23 cellular contexts compared by ENCODE assay signal in the genomic region with DNA sequence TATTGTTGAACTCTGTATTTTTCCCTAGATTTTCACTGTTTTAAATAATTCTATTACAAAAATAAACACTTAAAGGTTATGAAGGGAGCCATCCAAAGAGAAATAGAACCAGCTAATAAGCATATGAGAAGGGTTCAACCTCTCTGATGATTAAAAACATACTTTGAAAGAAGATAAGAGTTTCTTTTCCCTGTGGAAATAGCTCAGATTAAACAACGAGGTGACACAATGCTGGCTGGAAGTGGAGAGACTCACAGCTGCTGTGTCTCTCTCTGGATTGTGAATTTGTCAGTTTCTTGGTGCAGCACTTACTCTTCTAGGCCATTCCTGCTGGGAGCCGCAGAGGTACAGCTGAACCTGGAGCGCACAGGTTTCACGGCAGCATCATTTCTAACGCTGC. TPM values are rescaled to one million over a fixed set of nuclear protein-coding genes. Genes with fewer than 3 reads are reported as not detected.
A peak's percentile ranks its signal among the peaks of the same experiment; 100 is the strongest.
DNase-seq lines count a peak whose midpoint lies in the region; ATAC-seq and TF ChIP-seq lines count a peak whose summit lies in the region.
"Had no signal": no experiment of that assay in that cellular context is flagged by ENCODE, and none has a peak within 500 bp of the region (broad histone marks: within the 10 kb centered on the region; RNA-seq: fewer than 3 reads in every experiment).

No MANE protein-coding gene starts in this region.

- DNase-seq in activated CD8-positive, alpha-beta memory T cell treated with anti-CD3 and anti-CD28 coated beads, Interleukin-2, amount 10 ng/mL, durations not matched to agents 7 days and 5 days = no peak
- DNase-seq in activated CD8-positive, alpha-beta memory T cell treated with anti-CD3 and anti-CD28 coated beads, Interleukin-2, amount 50 U/mL, for 4 hours = no peak
- no peak for DNase-seq in mesothelial cell of epicardium (ENCODE audit: low spot score in 2 of 2, unreplicated experiment in 2 of 2)
- peak; percentile 6 to 24 for DNase-seq in aorta
- DNase-seq in NCI-H1694 (lab: John Stamatoyannopoulos, UW) = no peak
- DNase-seq in activated naive CD4-positive, alpha-beta T cell (lab: John Stamatoyannopoulos, UW) = no peak
- DNase-seq in T-helper 17 cell = no peak
- DNase-seq: activated naive CD4-positive, alpha-beta T cell treated with anti-CD3 and anti-CD28 coated beads, Interleukin-2, amount 50 U/mL, for 16 hours; activated T-cell treated with anti-CD3 and anti-CD28 coated beads, Interleukin-2, amount 50 U/mL, for 48 hours; effector memory CD4-positive, alpha-beta T cell; hippocampal formation; KG1; mammary epithelial cell; NCI-H2029 treated with DMSO at 0.1 percent for 48 hours; NCI-H446; NK-92 treated with Interleukin-12 subunit alpha and Interleukin-12 subunit beta, amount 100 ng/mL, for 24 hours; stimulated activated CD4-positive, alpha-beta T cell treated with anti-CD3 and anti-CD28 coated beads, Interleukin-1b, Interleukin-23, amount 100 ng/mL, for 48 hours; stimulated activated naive B cell treated with anti-CD40 and anti-IgM and Interleukin-4, amounts not matched to agents 10 μg/mL and 1 μg/mL and 100 μg/mL, for 72 hours; T-helper 9 cell; thyroid gland had no signal

- H3K27ac Mint-ChIP-seq in activated CD8-positive, alpha-beta memory T cell treated with anti-CD3 and anti-CD28 coated beads, Interleukin-2, amount 10 ng/mL, durations not matched to agents 7 days and 5 days = no peak overlapping the region
- H3K27ac Mint-ChIP-seq in mesothelial cell of epicardium (peak overlapping the region; percentile 48), T-helper 17 cell (no peak overlapping the region)
- H3K27ac Mint-ChIP-seq: stimulated activated naive B cell treated with anti-CD40 and anti-IgM and Interleukin-4, amounts not matched to agents 10 μg/mL and 1 μg/mL and 100 μg/mL, for 72 hours had no signal

- no peak overlapping the region for H3K4me3 ChIP-seq in gastroesophageal sphincter
- no peak overlapping the region for H3K4me3 ChIP-seq in aorta (ENCODE audit: low read length in 2 of 2)
- H3K4me3 ChIP-seq: thyroid gland had no signal

- CTCF ChIA-PET in activated CD8-positive, alpha-beta memory T cell treated with anti-CD3 and anti-CD28 coated beads, Interleukin-2, amount 10 ng/mL, durations not matched to agents 7 days and 5 days (lab: Charles Lee) = no interaction called here

- H3K4me3 Mint-ChIP-seq in activated CD8-positive, alpha-beta memory T cell treated with anti-CD3 and anti-CD28 coated beads, Interleukin-2, amount 10 ng/mL, durations not matched to agents 7 days and 5 days = peak overlapping the region; percentile 55
- H3K4me3 Mint-ChIP-seq in mesothelial cell of epicardium (no peak overlapping the region), T-helper 17 cell (no peak overlapping the region)
- H3K4me3 Mint-ChIP-seq: stimulated activated naive B cell treated with anti-CD40 and anti-IgM and Interleukin-4, amounts not matched to agents 10 μg/mL and 1 μg/mL and 100 μg/mL, for 72 hours had no signal

- H3K4me1 Mint-ChIP-seq in activated CD8-positive, alpha-beta memory T cell treated with anti-CD3 and anti-CD28 coated beads, Interleukin-2, amount 10 ng/mL, durations not matched to agents 7 days and 5 days = peaks cover 4% of the 10 kb centered on the region
- peaks cover 28% of the 10 kb centered on the region for H3K4me1 Mint-ChIP-seq in mesothelial cell of epicardium
- peaks cover 2% of the 10 kb centered on the region for H3K4me1 Mint-ChIP-seq in T-helper 17 cell
- H3K4me1 Mint-ChIP-seq: stimulated activated naive B cell treated with anti-CD40 and anti-IgM and Interleukin-4, amounts not matched to agents 10 μg/mL and 1 μg/mL and 100 μg/mL, for 72 hours had no signal

- H3K27ac ChIP-seq in gastroesophageal sphincter (peak overlapping the region in 2 of 4 donors; percentile 50 to 51), aorta (ENCODE audit: low read depth in 1 of 2, low read length in 2 of 2) (no peak overlapping the region)
- H3K27ac ChIP-seq: 22Rv1, thyroid gland had no signal

- TF ChIP-seq CTCF in gastroesophageal sphincter (IDR thresholded peaks at IDR 0.05) = no peak
- no peak for TF ChIP-seq CTCF in mesothelial cell of epicardium (IDR thresholded peaks at IDR 0.05; ENCODE audit: unreplicated experiment)

- H3K9me3 ChIP-seq in gastroesophageal sphincter (no peaks in the 10 kb centered on the region), aorta (ENCODE audit: control insufficient read depth, low read length) (no peaks in the 10 kb centered on the region), T-helper 17 cell (ENCODE audit: control insufficient read depth, low read length, poor library complexity, severe bottlenecking) (no peaks in the 10 kb centered on the region)
- H3K9me3 ChIP-seq: SK-N-SH, thyroid gland had no signal

- TF ChIP-seq POLR2A in gastroesophageal sphincter (IDR thresholded peaks at IDR 0.05) = no peak

- no peak for ATAC-seq in activated CD8-positive, alpha-beta memory T cell treated with anti-CD3 and anti-CD28 coated beads, Interleukin-2, amount 10 ng/mL, durations not matched to agents 7 days and 5 days
- peak; percentile 16 for ATAC-seq in gastroesophageal sphincter
- ATAC-seq in aorta (ENCODE audit: low FRiP score) = no peak
- ATAC-seq in T-helper 17 cell = no peak
- ATAC-seq: stimulated activated naive B cell treated with anti-CD40 and anti-IgM and Interleukin-4, amounts not matched to agents 10 μg/mL and 1 μg/mL and 100 μg/mL, for 72 hours had no signal

- H3K4me1 ChIP-seq in gastroesophageal sphincter (peaks cover 0 to 44% (median 10%) of the 10 kb centered on the region in 3 donors), aorta (ENCODE audit: control insufficient read depth in 1 of 2, insufficient read depth in 2 of 2, low read length in 2 of 2) (no peaks in the 10 kb centered on the region)

- H3K36me3 ChIP-seq in gastroesophageal sphincter (no peaks in the 10 kb centered on the region), aorta (ENCODE audit: control insufficient read depth in 1 of 2, insufficient read depth in 2 of 2, low read length in 1 of 2) (no peaks in the 10 kb centered on the region)
- H3K36me3 ChIP-seq: thyroid gland had no signal

- intact Hi-C loops in aorta (cut with DNase I) = no loop called here

- H3K27me3 ChIP-seq in gastroesophageal sphincter = peaks cover 36% of the 10 kb centered on the region
- no peaks in the 10 kb centered on the region for H3K27me3 ChIP-seq in aorta (ENCODE audit: control insufficient read depth in 1 of 2, insufficient read depth in 2 of 2, low read length in 1 of 2)
- H3K27me3 ChIP-seq: thyroid gland had no signal

- H3K36me3 Mint-ChIP-seq in activated CD8-positive, alpha-beta memory T cell treated with anti-CD3 and anti-CD28 coated beads, Interleukin-2, amount 10 ng/mL, durations not matched to agents 7 days and 5 days = no peaks in the 10 kb centered on the region
- no peaks in the 10 kb centered on the region for H3K36me3 Mint-ChIP-seq in mesothelial cell of epicardium
- H3K36me3 Mint-ChIP-seq in T-helper 17 cell (ENCODE audit: low read depth) = no peaks in the 10 kb centered on the region
- H3K36me3 Mint-ChIP-seq: stimulated activated naive B cell treated with anti-CD40 and anti-IgM and Interleukin-4, amounts not matched to agents 10 μg/mL and 1 μg/mL and 100 μg/mL, for 72 hours had no signal

- WGBS in gastroesophageal sphincter (ENCODE audit: low coverage in 1 of 2), 2 donors = 45 to 61% methylated on average over 2 to 5 of the region's 5 CpGs
- 36 to 50% methylated on average over 5 of the region's 5 CpGs for WGBS in aorta, 2 donors

- TF ChIP-seq EP300 in gastroesophageal sphincter (IDR thresholded peaks at IDR 0.05) = no peak

- H3K27me3 Mint-ChIP-seq in activated CD8-positive, alpha-beta memory T cell treated with anti-CD3 and anti-CD28 coated beads, Interleukin-2, amount 10 ng/mL, durations not matched to agents 7 days and 5 days = peaks cover 23% of the 10 kb centered on the region
- H3K27me3 Mint-ChIP-seq in mesothelial cell of epicardium (ENCODE audit: low read depth) (no peaks in the 10 kb centered on the region), T-helper 17 cell (peaks cover 65% of the 10 kb centered on the region)

- H3K9me3 Mint-ChIP-seq in activated CD8-positive, alpha-beta memory T cell treated with anti-CD3 and anti-CD28 coated beads, Interleukin-2, amount 10 ng/mL, durations not matched to agents 7 days and 5 days (ENCODE audit: low read depth) = no peaks in the 10 kb centered on the region
- peaks cover 4% of the 10 kb centered on the region for H3K9me3 Mint-ChIP-seq in mesothelial cell of epicardium

RNA-seq across cellular contexts. Expression of a gene that starts 4.9 kb away (rescaled TPM):
- under 1 TPM in 1 of 2 experiments, not detected in 1; 0.42 TPM for total RNA-seq in activated CD8-positive, alpha-beta memory T cell treated with anti-CD3 and anti-CD28 coated beads, Interleukin-2, amount 10 ng/mL, durations not matched to agents 7 days and 5 days
- total RNA-seq in gastroesophageal sphincter (100 to 1,000 TPM; 241 to 597 (median 382) TPM), mesothelial cell of epicardium (283 to 297 TPM (median 296 TPM) in 3 replicates), aorta (1,000 to 10,000 TPM in 1 of 2 donors, 100 to 1,000 TPM in 1; 500 to 1,512 TPM), T-helper 17 cell (under 1 TPM; 0.34 to 0.90 TPM)
- polyA plus RNA-seq in aorta = 100 to 1,000 TPM in 1 of 2 donors, 10 to 100 TPM in 1; 48.1 to 283 TPM

Comparison
In these comparisons a context has a peak if more than half of its experiments do, and no peak if none do; other contexts are left out.
1. DNase-seq: peak in aorta (2 of 2); none in activated CD8-positive, alpha-beta memory T cell treated with anti-CD3 and anti-CD28 coated beads, Interleukin-2, amount 10 ng/mL, durations not matched to agents 7 days and 5 days (single experiment), activated CD8-positive, alpha-beta memory T cell treated with anti-CD3 and anti-CD28 coated beads, Interleukin-2, amount 50 U/mL, for 4 hours (single experiment), mesothelial cell of epicardium (0 of 2), NCI-H1694 (single experiment), activated naive CD4-positive, alpha-beta T cell (0 of 4) and T-helper 17 cell (0 of 3).
2. RNA of a gene that starts 4.9 kb away (total RNA-seq): 500 to 1,512 TPM in aorta, 241 to 597 TPM in gastroesophageal sphincter and 283 to 297 TPM in mesothelial cell of epicardium; 0.34 to 0.90 TPM in T-helper 17 cell and 0.42 TPM in activated CD8-positive, alpha-beta memory T cell treated with anti-CD3 and anti-CD28 coated beads, Interleukin-2, amount 10 ng/mL, durations not matched to agents 7 days and 5 days; every median in the first group is over 100 times any median in the second.